ENCODE assay signal across 8 cellular contexts in the genomic region with DNA sequence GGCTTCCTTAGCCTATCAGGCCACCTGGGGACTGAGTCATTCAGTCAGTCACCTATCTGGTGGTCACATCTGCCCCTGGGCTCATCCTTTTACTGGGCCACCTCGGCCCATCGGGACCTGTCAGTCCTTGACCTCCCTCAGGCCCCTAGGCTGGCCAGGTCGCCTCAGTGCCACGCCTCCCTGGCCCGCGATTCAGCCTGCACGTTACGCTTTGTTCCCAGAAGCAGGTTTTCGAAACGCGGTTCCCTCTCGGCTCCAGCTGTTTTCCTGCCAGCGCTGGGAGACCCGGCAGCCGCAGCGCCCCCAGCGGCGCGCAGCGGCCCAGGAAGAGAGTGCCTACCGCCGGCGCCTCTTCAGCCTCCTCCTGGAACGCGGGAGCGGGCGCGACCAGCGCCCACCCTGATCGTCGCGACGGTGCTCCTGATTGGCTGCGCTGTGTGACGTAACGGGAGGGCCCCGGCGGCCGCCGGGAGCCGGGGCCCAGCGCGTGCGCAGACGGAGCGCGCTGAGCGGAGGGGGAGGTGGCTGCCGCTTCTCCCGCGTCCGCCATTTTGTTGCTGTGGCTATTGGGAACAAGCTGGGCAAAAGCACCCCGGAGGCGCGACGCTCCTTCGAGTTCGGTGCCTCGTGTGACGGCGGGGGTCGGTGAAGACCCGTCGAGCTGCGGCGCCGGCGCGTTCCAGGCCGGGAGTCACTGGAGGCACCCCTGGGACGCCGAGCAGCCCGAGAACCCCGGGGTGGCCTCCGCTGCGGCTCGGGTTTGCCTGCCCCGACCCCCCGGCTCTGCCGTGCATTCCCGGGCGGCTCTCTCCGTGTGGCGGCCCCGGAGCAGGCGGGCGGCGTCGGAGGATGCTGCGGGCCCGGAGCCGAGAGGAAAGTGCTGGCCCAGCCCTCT. TPM values are rescaled to one million over a fixed set of nuclear protein-coding genes. Genes with fewer than 3 reads are reported as not detected.
A peak's percentile ranks its signal among the peaks of the same experiment; 100 is the strongest.
DNase-seq lines count a peak whose midpoint lies in the region; ATAC-seq and TF ChIP-seq lines count a peak whose summit lies in the region.

A gene with protein sequence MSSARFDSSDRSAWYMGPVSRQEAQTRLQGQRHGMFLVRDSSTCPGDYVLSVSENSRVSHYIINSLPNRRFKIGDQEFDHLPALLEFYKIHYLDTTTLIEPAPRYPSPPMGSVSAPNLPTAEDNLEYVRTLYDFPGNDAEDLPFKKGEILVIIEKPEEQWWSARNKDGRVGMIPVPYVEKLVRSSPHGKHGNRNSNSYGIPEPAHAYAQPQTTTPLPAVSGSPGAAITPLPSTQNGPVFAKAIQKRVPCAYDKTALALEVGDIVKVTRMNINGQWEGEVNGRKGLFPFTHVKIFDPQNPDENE (plus strand): TSS at position 492 of the 895 bp plus-strand sequence. CDS start 528 bp downstream, outside the sequence.

- no peaks in the 10 kb centered on the region for H3K9me3 ChIP-seq in SK-N-SH
- H3K9me3 ChIP-seq in osteoblast (ENCODE audit: low read depth, low read length), result no peaks in the 10 kb centered on the region
- H3K9me3 ChIP-seq in thoracic aorta, result no peaks in the 10 kb centered on the region

- DNase-seq in GM10266 (ENCODE audit: extremely low spot score) (peak; percentile 99), NCI-H1048 (lab: John Stamatoyannopoulos, UW) (peak; percentile 94), SK-N-SH (peak; percentile 100), glomerular visceral epithelial cell (ENCODE audit: extremely low spot score) (peak; percentile 97), osteoblast (ENCODE audit: insufficient read length, low spot score, missing footprints) (peak; percentile 99), thoracic aorta (ENCODE audit: low spot score) (peak; percentile 76)

- TF ChIP-seq RAD21 in SK-N-SH (IDR thresholded peaks at IDR 0.05; ENCODE audit: low read length), result peak; percentile 59

- peak; percentile 94 for ATAC-seq in HG02588 (IDR thresholded peaks at IDR 0.05; ENCODE audit: unreplicated experiment)
- peak; percentile 99 for ATAC-seq in thoracic aorta (ENCODE audit: insufficient number of reproducible peaks, low FRiP score, low read depth)

- WGBS in SK-N-SH (ENCODE audit: low lambda C conversion rate), result no CpG with 5 or more reads among the region's 92 CpGs

- H3K4me3 Mint-ChIP-seq in activated naive CD4-positive, alpha-beta T cell treated with anti-CD3 and anti-CD28 coated beads, Interleukin-2, amount 50 U/mL, for 24 hours, result peak within 1 kb of the TSS; percentile 86

- H3K4me3 ChIP-seq in SK-N-SH (ENCODE audit: low read depth in 2 of 2, low read length in 1 of 2) (peak within 1 kb of the TSS; percentile 86 to 98), osteoblast (ENCODE audit: insufficient read depth, low read length) (peak within 1 kb of the TSS; percentile 83), thoracic aorta (peak within 1 kb of the TSS; percentile 80)

- TF ChIP-seq CTCF in GM10266 (IDR thresholded peaks at IDR 0.05; ENCODE audit: control insufficient read depth, insufficient read depth, low read depth, missing control alignments) (peak; percentile 93), SK-N-SH (IDR thresholded peaks at IDR 0.05) (peak; percentile 93), osteoblast (IDR thresholded peaks at IDR 0.05; ENCODE audit: extremely low read depth, low read depth, low read length) (peak; percentile 89), thoracic aorta (IDR thresholded peaks at IDR 0.05) (peak; percentile 94)

- H3K9ac ChIP-seq in SK-N-SH, result peak within 1 kb of the TSS; percentile 93

- TF ChIP-seq EP300 in SK-N-SH (IDR thresholded peaks at IDR 0.05; ENCODE audit: borderline replicate concordance in 1 of 2, low read depth in 1 of 2, low read length in 1 of 2), result no peak

- CTCF ChIA-PET in SK-N-SH (lab: Yijun Ruan, JAX), result interaction anchor here (0.6 to 2.1 kb wide), 24 partner anchors 9 to 129 kb away, joined by 3 to 20 read pairs (median 4); a partner anchor contains a TSS

- H3K79me2 ChIP-seq in SK-N-SH (ENCODE audit: insufficient read depth) (peaks cover 49% of the 10 kb centered on the region), osteoblast (ENCODE audit: insufficient read depth, low read length) (peaks cover 49% of the 10 kb centered on the region)

- H3K4me2 ChIP-seq in SK-N-SH (peak within 1 kb of the TSS; percentile 86), osteoblast (ENCODE audit: insufficient read depth, low read length) (peak within 1 kb of the TSS; percentile 99)

- peak within 1 kb of the TSS; percentile 82 for H3K27ac Mint-ChIP-seq in activated naive CD4-positive, alpha-beta T cell treated with anti-CD3 and anti-CD28 coated beads, Interleukin-2, amount 50 U/mL, for 24 hours

- no peaks in the 10 kb centered on the region for H3K9me2 ChIP-seq in SK-N-SH

- peaks cover 7% of the 10 kb centered on the region for H3K36me3 Mint-ChIP-seq in activated naive CD4-positive, alpha-beta T cell treated with anti-CD3 and anti-CD28 coated beads, Interleukin-2, amount 50 U/mL, for 24 hours

- H3K36me3 ChIP-seq in SK-N-SH (replicated peaks in 1 of 2; ENCODE audit: control insufficient read depth in 1 of 2, insufficient read depth in 2 of 2, low read length in 1 of 2) (no peaks in the 10 kb centered on the region), osteoblast (ENCODE audit: insufficient read depth, low read length) (no peaks in the 10 kb centered on the region), thoracic aorta (no peaks in the 10 kb centered on the region)

- H3K27ac ChIP-seq in SK-N-SH (ENCODE audit: low read depth in 2 of 2, low read length in 1 of 2) (peak within 1 kb of the TSS; percentile 86 to 93), osteoblast (ENCODE audit: low read depth, low read length) (peak within 1 kb of the TSS; percentile 85), thoracic aorta (peak within 1 kb of the TSS; percentile 84 to 88)

- peaks cover 34% of the 10 kb centered on the region for H3K4me1 Mint-ChIP-seq in activated naive CD4-positive, alpha-beta T cell treated with anti-CD3 and anti-CD28 coated beads, Interleukin-2, amount 50 U/mL, for 24 hours

- H4K20me1 ChIP-seq in SK-N-SH (ENCODE audit: insufficient read depth) (peaks cover 42% of the 10 kb centered on the region), osteoblast (ENCODE audit: insufficient read depth, low read length) (peaks cover 34% of the 10 kb centered on the region)

- peaks cover 7 to 10% of the 10 kb centered on the region in 2 experiments; a peak in 3 of 4 replicates for H3K4me1 ChIP-seq in SK-N-SH (ENCODE audit: control insufficient read depth in 1 of 2, insufficient read depth in 2 of 2, low read depth in 1 of 2, low read length in 1 of 2)
- peaks cover 25% of the 10 kb centered on the region for H3K4me1 ChIP-seq in osteoblast (ENCODE audit: insufficient read depth, low read length)
- peaks cover 16 to 38% of the 10 kb centered on the region in 2 donors for H3K4me1 ChIP-seq in thoracic aorta (ENCODE audit: control insufficient read depth in 1 of 2, low read depth in 2 of 2)

- no peaks in the 10 kb centered on the region for H3K27me3 Mint-ChIP-seq in activated naive CD4-positive, alpha-beta T cell treated with anti-CD3 and anti-CD28 coated beads, Interleukin-2, amount 50 U/mL, for 24 hours

- H2AFZ ChIP-seq in SK-N-SH (ENCODE audit: low read depth) (peak within 1 kb of the TSS; percentile 92), osteoblast (ENCODE audit: low read length) (peak within 1 kb of the TSS; percentile 97)

- H3K27me3 ChIP-seq in SK-N-SH (ENCODE audit: insufficient read depth) (no peaks in the 10 kb centered on the region), osteoblast (ENCODE audit: insufficient read depth, low read length) (no peaks in the 10 kb centered on the region), thoracic aorta (replicated peaks; ENCODE audit: insufficient read depth) (no peaks in the 10 kb centered on the region)

- POLR2A ChIA-PET in SK-N-SH (lab: Yijun Ruan, JAX), result interaction anchor here (0.7 to 3.2 kb wide), 3 partner anchors 11 to 85 kb away, joined by 3 to 11 read pairs (median 3); a partner anchor contains a TSS

- H3F3A ChIP-seq in SK-N-SH (replicated peaks; ENCODE audit: insufficient read depth), result no peaks in the 10 kb centered on the region

- no peaks in the 10 kb centered on the region for H3K9me3 Mint-ChIP-seq in activated naive CD4-positive, alpha-beta T cell treated with anti-CD3 and anti-CD28 coated beads, Interleukin-2, amount 50 U/mL, for 24 hours

TF ChIP-seq in SK-N-SH, 30 proteins besides CTCF, POLR2A, EP300 and RAD21 (continues in another document):
- TF ChIP-seq TAF1 (IDR thresholded peaks at IDR 0.05; ENCODE audit: borderline replicate concordance, low read depth, low read length) (peak; percentile 69; the same call in 1 of the 2 replicates), POLR2AphosphoS5 (IDR thresholded peaks at IDR 0.05; ENCODE audit: low read depth, low read length) (peak; percentile 88), TCF12 (IDR thresholded peaks at IDR 0.05) (peak; percentile 59), RCOR1 (IDR thresholded peaks at IDR 0.05; ENCODE audit: low read length) (no peak; the same call in 1 of the 2 replicates), SMC3 (IDR thresholded peaks at IDR 0.05; ENCODE audit: low read depth, low read length) (peak; percentile 20; the same call in 1 of the 2 replicates), CHD2 (IDR thresholded peaks at IDR 0.05; ENCODE audit: low read length, partially characterized antibody) (no peak), MXI1 (IDR thresholded peaks at IDR 0.05; ENCODE audit: low read depth, low read length) (peak; percentile 94), RFX5 (IDR thresholded peaks at IDR 0.05; ENCODE audit: low read length) (peak; percentile 88; the same call in 1 of the 2 replicates), EZH2phosphoT487 (IDR thresholded peaks at IDR 0.05; ENCODE audit: borderline replicate concordance, low read depth) (no peak), ELF1 (IDR thresholded peaks at IDR 0.05) (peak; percentile 79), FOXJ3 (CRISPR knock-in tag; IDR thresholded peaks at IDR 0.05) (no peak)
- TF ChIP-seq, protein P1, sequence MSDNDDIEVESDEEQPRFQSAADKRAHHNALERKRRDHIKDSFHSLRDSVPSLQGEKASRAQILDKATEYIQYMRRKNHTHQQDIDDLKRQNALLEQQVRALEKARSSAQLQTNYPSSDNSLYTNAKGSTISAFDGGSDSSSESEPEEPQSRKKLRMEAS (IDR thresholded peaks at IDR 0.05; ENCODE audit: low read depth), result peak; percentile 78; the same call in 1 of the 2 replicates
- TF ChIP-seq, protein P2, sequence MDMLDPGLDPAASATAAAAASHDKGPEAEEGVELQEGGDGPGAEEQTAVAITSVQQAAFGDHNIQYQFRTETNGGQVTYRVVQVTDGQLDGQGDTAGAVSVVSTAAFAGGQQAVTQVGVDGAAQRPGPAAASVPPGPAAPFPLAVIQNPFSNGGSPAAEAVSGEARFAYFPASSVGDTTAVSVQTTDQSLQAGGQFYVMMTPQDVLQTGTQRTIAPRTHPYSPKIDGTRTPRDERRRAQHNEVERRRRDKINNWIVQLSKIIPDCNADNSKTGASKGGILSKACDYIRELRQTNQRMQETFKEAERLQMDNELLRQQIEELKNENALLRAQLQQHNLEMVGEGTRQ (IDR thresholded peaks at IDR 0.05; ENCODE audit: borderline replicate concordance, low read depth, low read length), result no peak

RNA-seq across cellular contexts. Expression of the gene that starts here (rescaled TPM):
- 9.6 and 10.2 TPM in 2 replicates for polyA plus RNA-seq in SK-N-SH (2012; rRNA removed)
- polyA plus RNA-seq in SK-N-SH (2012; cell fraction: cytosol; rRNA removed), result 12.2 and 12.7 TPM in 2 replicates
- 6.8 and 8.9 TPM in 2 replicates for polyA plus RNA-seq in SK-N-SH (2012; cell fraction: nucleus; rRNA removed)
- total RNA-seq in osteoblast, result 31.2 and 38.4 TPM in 2 replicates
- total RNA-seq in thoracic aorta, result 10 to 100 TPM; 42.1 to 45.2 TPM

Comparison
In these comparisons a context has a peak if more than half of its experiments do, and no peak if none do; other contexts are left out.
1. Peak in every context shown above with its lines: DNase-seq, ATAC-seq, H3K4me3 ChIP-seq and H3K27ac ChIP-seq.